In the genomic region with DNA sequence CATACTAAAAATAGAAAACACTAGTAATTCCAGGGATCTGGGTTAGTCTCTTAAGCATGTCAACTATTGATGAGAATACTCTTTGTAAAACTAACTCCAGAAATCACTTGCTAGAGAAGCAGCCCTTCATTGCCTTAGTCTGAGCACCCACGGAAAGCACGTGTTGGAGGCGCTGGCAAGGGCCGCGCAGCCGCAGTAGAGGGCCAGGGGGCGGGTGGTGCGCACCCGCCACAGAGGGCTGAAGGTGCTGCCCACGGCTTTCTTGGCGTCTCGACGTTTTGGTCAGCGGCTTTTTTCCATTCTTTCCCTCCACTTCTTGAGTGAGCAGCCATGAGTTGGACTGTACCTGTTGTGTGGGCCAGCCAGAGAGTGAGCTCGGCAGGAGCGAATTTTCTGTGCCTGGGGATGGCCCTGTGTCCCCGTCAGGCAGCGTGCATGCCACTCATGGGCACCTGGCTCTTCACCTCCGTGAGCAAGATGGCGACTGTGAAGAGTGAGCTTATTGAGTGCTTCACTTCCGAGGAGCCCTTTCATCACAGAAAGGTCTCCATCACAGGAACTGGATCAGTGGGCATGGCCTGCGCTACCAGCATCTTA, we compare ENCODE assay signal across 24 cellular contexts.
"Had no signal": no experiment of that assay in that cellular context is flagged by ENCODE, and none has a peak within 500 bp of the region (broad histone marks: within the 10 kb centered on the region; RNA-seq: fewer than 3 reads in every experiment).

No MANE protein-coding gene starts in this region.

- H3K27me3 ChIP-seq: colonic mucosa, esophagus squamous epithelium, gastrocnemius medialis, heart left ventricle, hepatocyte, left lung had no signal

- DNase-seq: colonic mucosa; cortex of kidney; effector CD8-positive, alpha-beta T cell; effector memory CD8-positive, alpha-beta T cell; endodermal cell; erythroblast; esophagus squamous epithelium; foreskin fibroblast; foreskin melanocyte; gastrocnemius medialis; heart left ventricle; hypothalamus; immature natural killer cell; islet precursor cell; left cardiac atrium; left lung; left ventricle myocardium superior; mammary epithelial cell; mesendoderm; midbrain had no signal

- H3K4me2 ChIP-seq: hepatocyte had no signal

- FAIRE-seq: endometrium had no signal

- H3K36me3 ChIP-seq: colonic mucosa, esophagus squamous epithelium, gastrocnemius medialis, heart left ventricle, left lung had no signal

- H3K4me1 ChIP-seq: colonic mucosa, esophagus squamous epithelium, gastrocnemius medialis, heart left ventricle, left lung had no signal

- H3K27ac ChIP-seq: colonic mucosa, epithelial cell of prostate, esophagus squamous epithelium, gastrocnemius medialis, heart left ventricle, hepatocyte, left lung had no signal

- H3K9me3 ChIP-seq: colonic mucosa, esophagus squamous epithelium, gastrocnemius medialis, heart left ventricle had no signal

- H3K4me3 ChIP-seq: colonic mucosa, esophagus squamous epithelium, gastrocnemius medialis, heart left ventricle, hepatocyte, left lung, lung had no signal

- H2AFZ ChIP-seq: hepatocyte had no signal
